ENCODE assay signal across 19 cellular contexts in the genomic region with DNA sequence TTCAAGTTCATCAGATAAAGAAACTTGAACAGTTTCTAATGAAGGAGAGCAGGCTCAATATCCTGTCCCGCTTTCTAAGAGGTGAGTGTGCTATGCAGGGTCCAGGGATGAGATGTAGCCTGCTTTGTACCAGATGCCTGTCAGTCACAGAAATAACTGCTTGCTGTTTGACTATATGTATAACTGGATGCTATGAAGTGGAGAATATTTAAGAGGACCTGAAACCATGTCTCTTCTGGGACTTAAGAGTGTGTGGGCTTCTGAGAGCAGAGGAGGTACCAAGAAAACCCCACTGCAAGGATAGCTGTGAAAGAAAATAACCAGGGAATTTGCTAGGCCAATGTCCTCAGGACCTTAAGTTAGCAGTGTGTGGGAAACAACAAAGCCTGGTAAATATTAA.
A peak's percentile ranks its signal among the peaks of the same experiment; 100 is the strongest.
DNase-seq lines count a peak whose midpoint lies in the region; ATAC-seq, FAIRE-seq and TF ChIP-seq lines count a peak whose summit lies in the region.
"Had no signal": no experiment of that assay in that cellular context is flagged by ENCODE, and none has a peak within 500 bp of the region (broad histone marks: within the 10 kb centered on the region; RNA-seq: fewer than 3 reads in every experiment).

No MANE protein-coding gene starts in this region.

- no peak overlapping the region for H2AFZ ChIP-seq in GM12878 (ENCODE audit: control insufficient read depth, low read depth, low read length)

- ATAC-seq in GM18868 (IDR thresholded peaks at IDR 0.05; ENCODE audit: unreplicated experiment) (peak; percentile 93), GM21576 (IDR thresholded peaks at IDR 0.05; ENCODE audit: unreplicated experiment) (peak; percentile 70), HG02981 (IDR thresholded peaks at IDR 0.05; ENCODE audit: unreplicated experiment) (peak; percentile 77), GM12878 (peak; percentile 71)
- ATAC-seq: activated CD8-positive, alpha-beta T cell treated with anti-CD3 and anti-CD28 coated beads, Interleukin-2, amount 10 ng/mL, durations not matched to agents 7 days and 5 days; effector memory CD8-positive, alpha-beta T cell; K562; SK-N-SH treated with all-trans-retinoic acid at 6 μM for 48 hours had no signal

- CTCF ChIA-PET in GM12878 (lab: Yijun Ruan, JAX): interaction anchor here (1.2 kb wide), 1 partner anchor 58 kb away, joined by 3 read pairs; no protein-coding TSS in a partner anchor

- BruUV-seq in GM12878 (replicated peaks; lab: Mats Ljungman, UMichigan): no TSS peak

- SMC1A ChIA-PET in GM12878 (lab: Charles Lee; ENCODE audit: uncharacterized antibody, unreplicated experiment): interaction anchor here (1.0 to 1.7 kb wide), 2 partner anchors 11 to 22 kb away, joined by 3 to 4 read pairs; no protein-coding TSS in a partner anchor

- POLR2A ChIA-PET in GM12878 (lab: Charles Lee): no interaction called here

- no peak overlapping the region for H3K9ac ChIP-seq in GM12878 (ENCODE audit: control insufficient read depth, insufficient read depth, low read length)

- no peaks in the 10 kb centered on the region for H4K20me1 ChIP-seq in GM12878 (ENCODE audit: control insufficient read depth, insufficient read depth)

- DNase-seq in GM12878 (ENCODE audit: low read depth, low spot score) (no peak), substantia nigra (lab: John Stamatoyannopoulos, UW) (no peak), SIG-M5 (lab: John Stamatoyannopoulos, UW) (no peak), NCI-H187 (lab: John Stamatoyannopoulos, UW) (no peak), DMS 273 (lab: John Stamatoyannopoulos, UW; ENCODE audit: unreplicated experiment) (no peak)
- DNase-seq: activated CD8-positive, alpha-beta T cell treated with anti-CD3 and anti-CD28 coated beads, Interleukin-2, amount 10 ng/mL, durations not matched to agents 7 days and 5 days; DMS 273 treated with DMSO at 0.1 percent for 48 hours; effector memory CD8-positive, alpha-beta T cell; NCI-H1105 treated with DMSO at 0.1 percent for 48 hours; stimulated activated CD4-positive, alpha-beta T cell treated with anti-CD3 and anti-CD28 coated beads, Interleukin-1b, Interleukin-23, amount 100 ng/mL, for 48 hours; stimulated activated CD8-positive, alpha-beta memory T cell treated with anti-CD3 and anti-CD28 coated beads, Interleukin-4, amount 100 ng/mL, for 48 hours; transverse colon had no signal

- 100% methylated on average over 1 of the region's 1 CpG for WGBS in GM12878 (ENCODE audit: insufficient coverage, insufficient replicate concordance, low lambda C conversion rate, missing lambda C conversion rate)

- RAD21 ChIA-PET in GM12878 (lab: Charles Lee; ENCODE audit: unreplicated experiment): no interaction called here

- in situ Hi-C loops in GM12878 (cut with MboI): no loop called here

- H3K27me3 ChIP-seq in GM12878 (replicated peaks in 1 of 2; ENCODE audit: control insufficient read depth in 2 of 2, insufficient read depth in 2 of 2, low read length in 1 of 2): no peaks in the 10 kb centered on the region
- H3K27me3 ChIP-seq: cardiac muscle cell, transverse colon had no signal

- no peak for TF ChIP-seq CTCF in GM12878 (IDR thresholded peaks at IDR 0.05 in 2 of 3, conservative IDR thresholded peaks at IDR 0.05 in 1 of 3; ENCODE audit: control insufficient read depth in 2 of 3, extremely low read depth in 1 of 3, insufficient read depth in 1 of 3, low read depth in 3 of 3, low read length in 3 of 3)

- no peaks in the 10 kb centered on the region for H3K36me3 ChIP-seq in GM12878 (ENCODE audit: control insufficient read depth in 2 of 2, insufficient read depth in 2 of 2, low read length in 1 of 2)
- H3K36me3 ChIP-seq: cardiac muscle cell, transverse colon had no signal

- no peaks in the 10 kb centered on the region for H3K79me2 ChIP-seq in GM12878 (ENCODE audit: control insufficient read depth, insufficient read depth, low read length)

- no peak for TF ChIP-seq RAD21 in GM12878 (IDR thresholded peaks at IDR 0.05; ENCODE audit: insufficient read depth, low read depth, low read length)

- H3K4me3 ChIP-seq in GM12878: no peak overlapping the region
- H3K4me3 ChIP-seq: cardiac muscle cell, K562, lung, transverse colon had no signal

- peaks cover 7% of the 10 kb centered on the region; the same call in 1 of the 2 replicates for H3K4me1 ChIP-seq in GM12878 (ENCODE audit: control insufficient read depth, insufficient read depth, low read length)
- H3K4me1 ChIP-seq: transverse colon had no signal

- no peak overlapping the region for H3K27ac ChIP-seq in GM12878 (ENCODE audit: control insufficient read depth, insufficient read depth)
- no peak overlapping the region for H3K27ac ChIP-seq in substantia nigra (ENCODE audit: low read depth, low read length, poor library complexity, severe bottlenecking)
- H3K27ac ChIP-seq: cardiac muscle cell, transverse colon had no signal

- no peaks in the 10 kb centered on the region; the same call in 2 of the 3 replicates for H3K9me3 ChIP-seq in GM12878 (replicated peaks; ENCODE audit: control insufficient read depth, insufficient read depth, low read length)
- H3K9me3 ChIP-seq: transverse colon had no signal

- no peak overlapping the region for H3K4me2 ChIP-seq in GM12878 (ENCODE audit: control insufficient read depth, insufficient read depth)

- intact Hi-C loops in GM12878 (cut with micrococcal nuclease; ENCODE audit: unreplicated experiment): no loop called here

- TF ChIP-seq POLR2A in GM12878 (IDR thresholded peaks at IDR 0.05; ENCODE audit: low read depth, low read length): no peak

- no peak for TF ChIP-seq EP300 in GM12878 (IDR thresholded peaks at IDR 0.05; ENCODE audit: borderline replicate concordance in 1 of 2, control insufficient read depth in 1 of 2, low read depth in 2 of 2, low read length in 2 of 2)

- FAIRE-seq in GM12878 (lab: Jason Lieb, UNC): no peak
- FAIRE-seq: K562 had no signal

TF ChIP-seq in GM12878, 131 proteins besides CTCF, POLR2A, EP300 and RAD21 (continues in another document):
- TF ChIP-seq NR2C1 (IDR thresholded peaks at IDR 0.05) (no peak), ESRRA (IDR thresholded peaks at IDR 0.05; ENCODE audit: low read length) (no peak), NFIC (IDR thresholded peaks at IDR 0.05; ENCODE audit: low read depth, low read length) (peak; percentile 35; the same call in 1 of the 2 replicates), BCL11A (IDR thresholded peaks at IDR 0.05; ENCODE audit: low read depth, low read length) (0 out of 2 replicates have a peak, but pooled peaks have one; percentile 13), FOXK2 (IDR thresholded peaks at IDR 0.05) (no peak), CHD4 (IDR thresholded peaks at IDR 0.05) (no peak), RBBP5 (conservative IDR thresholded peaks at IDR 0.05) (no peak), SP1 (IDR thresholded peaks at IDR 0.05; ENCODE audit: low read depth, low read length) (no peak), DPF2 (IDR thresholded peaks at IDR 0.05) (no peak), FOXM1 (IDR thresholded peaks at IDR 0.05; ENCODE audit: low read depth, low read length) (no peak), MTA3 (IDR thresholded peaks at IDR 0.05; ENCODE audit: borderline replicate concordance, low read length) (no peak), POLR2AphosphoS5 (IDR thresholded peaks at IDR 0.05; ENCODE audit: low read length) (no peak), CHD1 (IDR thresholded peaks at IDR 0.05; ENCODE audit: low read depth, low read length) (no peak), PAX5 (IDR thresholded peaks at IDR 0.05; ENCODE audit: borderline replicate concordance, low read depth, low read length) (no peak)
- TF ChIP-seq, protein P1, sequence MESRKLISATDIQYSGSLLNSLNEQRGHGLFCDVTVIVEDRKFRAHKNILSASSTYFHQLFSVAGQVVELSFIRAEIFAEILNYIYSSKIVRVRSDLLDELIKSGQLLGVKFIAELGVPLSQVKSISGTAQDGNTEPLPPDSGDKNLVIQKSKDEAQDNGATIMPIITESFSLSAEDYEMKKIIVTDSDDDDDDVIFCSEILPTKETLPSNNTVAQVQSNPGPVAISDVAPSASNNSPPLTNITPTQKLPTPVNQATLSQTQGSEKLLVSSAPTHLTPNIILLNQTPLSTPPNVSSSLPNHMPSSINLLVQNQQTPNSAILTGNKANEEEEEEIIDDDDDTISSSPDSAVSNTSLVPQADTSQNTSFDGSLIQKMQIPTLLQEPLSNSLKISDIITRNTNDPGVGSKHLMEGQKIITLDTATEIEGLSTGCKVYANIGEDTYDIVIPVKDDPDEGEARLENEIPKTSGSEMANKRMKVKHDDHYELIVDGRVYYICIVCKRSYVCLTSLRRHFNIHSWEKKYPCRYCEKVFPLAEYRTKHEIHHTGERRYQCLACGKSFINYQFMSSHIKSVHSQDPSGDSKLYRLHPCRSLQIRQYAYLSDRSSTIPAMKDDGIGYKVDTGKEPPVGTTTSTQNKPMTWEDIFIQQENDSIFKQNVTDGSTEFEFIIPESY (IDR thresholded peaks at IDR 0.05): no peak
- TF ChIP-seq, protein P2, sequence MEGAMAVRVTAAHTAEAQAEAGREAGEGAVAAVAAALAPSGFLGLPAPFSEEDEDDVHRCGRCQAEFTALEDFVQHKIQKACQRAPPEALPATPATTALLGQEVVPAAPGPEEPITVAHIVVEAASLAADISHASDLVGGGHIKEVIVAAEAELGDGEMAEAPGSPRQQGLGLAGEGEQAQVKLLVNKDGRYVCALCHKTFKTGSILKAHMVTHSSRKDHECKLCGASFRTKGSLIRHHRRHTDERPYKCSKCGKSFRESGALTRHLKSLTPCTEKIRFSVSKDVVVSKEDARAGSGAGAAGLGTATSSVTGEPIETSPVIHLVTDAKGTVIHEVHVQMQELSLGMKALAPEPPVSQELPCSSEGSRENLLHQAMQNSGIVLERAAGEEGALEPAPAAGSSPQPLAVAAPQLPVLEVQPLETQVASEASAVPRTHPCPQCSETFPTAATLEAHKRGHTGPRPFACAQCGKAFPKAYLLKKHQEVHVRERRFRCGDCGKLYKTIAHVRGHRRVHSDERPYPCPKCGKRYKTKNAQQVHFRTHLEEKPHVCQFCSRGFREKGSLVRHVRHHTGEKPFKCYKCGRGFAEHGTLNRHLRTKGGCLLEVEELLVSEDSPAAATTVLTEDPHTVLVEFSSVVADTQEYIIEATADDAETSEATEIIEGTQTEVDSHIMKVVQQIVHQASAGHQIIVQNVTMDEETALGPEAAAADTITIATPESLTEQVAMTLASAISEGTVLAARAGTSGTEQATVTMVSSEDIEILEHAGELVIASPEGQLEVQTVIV (IDR thresholded peaks at IDR 0.05; ENCODE audit: borderline replicate concordance, partially characterized antibody): no peak
- TF ChIP-seq, protein P3, sequence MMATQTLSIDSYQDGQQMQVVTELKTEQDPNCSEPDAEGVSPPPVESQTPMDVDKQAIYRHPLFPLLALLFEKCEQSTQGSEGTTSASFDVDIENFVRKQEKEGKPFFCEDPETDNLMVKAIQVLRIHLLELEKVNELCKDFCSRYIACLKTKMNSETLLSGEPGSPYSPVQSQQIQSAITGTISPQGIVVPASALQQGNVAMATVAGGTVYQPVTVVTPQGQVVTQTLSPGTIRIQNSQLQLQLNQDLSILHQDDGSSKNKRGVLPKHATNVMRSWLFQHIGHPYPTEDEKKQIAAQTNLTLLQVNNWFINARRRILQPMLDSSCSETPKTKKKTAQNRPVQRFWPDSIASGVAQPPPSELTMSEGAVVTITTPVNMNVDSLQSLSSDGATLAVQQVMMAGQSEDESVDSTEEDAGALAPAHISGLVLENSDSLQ (IDR thresholded peaks at IDR 0.05): peak; percentile 78
